In the genomic region with DNA sequence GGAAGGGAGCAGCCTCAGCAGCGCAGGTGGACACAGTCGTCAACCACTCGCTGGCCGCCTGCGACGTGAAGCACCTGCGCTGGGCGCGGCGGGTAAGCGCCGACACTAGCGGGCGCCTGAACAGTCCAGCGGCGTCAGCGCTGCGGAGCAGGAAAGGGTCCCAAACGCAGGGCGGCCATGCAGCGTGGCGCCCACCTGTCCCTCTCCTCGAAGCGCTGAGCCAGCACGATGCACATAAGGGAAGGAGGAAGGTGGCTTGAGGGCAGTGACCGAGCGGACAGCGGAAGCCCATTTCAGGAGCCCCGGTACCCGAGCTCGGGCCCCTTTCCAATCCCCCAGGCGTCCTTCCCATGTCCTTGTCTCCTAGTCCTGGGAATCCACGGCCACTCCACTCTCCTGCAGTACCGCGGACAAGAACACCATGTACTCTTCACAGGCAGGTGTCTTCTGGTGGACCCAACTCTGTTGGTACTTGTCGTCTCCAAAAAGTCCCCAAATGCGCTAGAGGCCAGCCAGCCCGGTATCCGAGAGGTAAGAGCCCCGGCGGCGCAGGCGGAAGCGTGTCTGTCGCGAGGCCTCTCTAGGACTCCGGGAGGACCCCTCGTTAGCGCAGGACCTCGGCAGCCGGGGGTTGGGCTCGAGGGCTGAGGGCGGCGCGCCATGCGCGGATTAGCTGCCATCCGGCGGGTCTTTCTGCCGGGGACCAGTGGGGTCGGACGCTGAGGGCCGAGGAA, we compare ENCODE assay signal across 8 cellular contexts. TPM values are rescaled to one million over a fixed set of nuclear protein-coding genes. Genes with fewer than 3 reads are reported as not detected.
DNase-seq lines count a peak whose midpoint lies in the region; ATAC-seq and TF ChIP-seq lines count a peak whose summit lies in the region.

No MANE protein-coding gene starts in this region.

- H3K4me3 Mint-ChIP-seq in natural killer cell treated with Interleukin-12 subunit alpha and Interleukin-12 subunit beta and Interleukin-15 and Interleukin-18, amount 100 ng/mL, for 72 hours: peak overlapping the region; percentile 74
- peak overlapping the region; percentile 95 for H3K4me3 Mint-ChIP-seq in type B pancreatic cell

- no peak overlapping the region for H3K9ac ChIP-seq in BLaER1

- peaks cover 8 to 16% of the 10 kb centered on the region in 2 donors for H3K27me3 Mint-ChIP-seq in natural killer cell treated with Interleukin-12 subunit alpha and Interleukin-12 subunit beta and Interleukin-15 and Interleukin-18, amount 100 ng/mL, for 72 hours
- H3K27me3 Mint-ChIP-seq in type B pancreatic cell: peaks cover 27% of the 10 kb centered on the region

- peak; percentile 78 to 89 for ATAC-seq in natural killer cell treated with Interleukin-12 subunit alpha and Interleukin-12 subunit beta and Interleukin-15 and Interleukin-18, amount 100 ng/mL, for 72 hours
- ATAC-seq in HG03045 (IDR thresholded peaks at IDR 0.05; ENCODE audit: unreplicated experiment) (no peak), GM19467 (IDR thresholded peaks at IDR 0.05; ENCODE audit: unreplicated experiment) (no peak), HG03378 (IDR thresholded peaks at IDR 0.05; ENCODE audit: unreplicated experiment) (no peak)

- peak; percentile 6 for DNase-seq in NCI-H524 treated with DMSO at 0.1 percent for 48 hours (lab: John Stamatoyannopoulos, UW)
- no peak for DNase-seq in effector memory CD4-positive, alpha-beta T cell
- DNase-seq in natural killer cell treated with Interleukin-12 subunit alpha and Interleukin-12 subunit beta and Interleukin-15 and Interleukin-18, amount 100 ng/mL, for 72 hours (ENCODE audit: low spot score): peak; percentile 71
- peak; percentile 83 for DNase-seq in type B pancreatic cell (ENCODE audit: extremely low spot score, unreplicated experiment)

- H3K36me3 Mint-ChIP-seq in natural killer cell treated with Interleukin-12 subunit alpha and Interleukin-12 subunit beta and Interleukin-15 and Interleukin-18, amount 100 ng/mL, for 72 hours: peaks cover 42% of the 10 kb centered on the region
- peaks cover 7% of the 10 kb centered on the region for H3K36me3 Mint-ChIP-seq in type B pancreatic cell

- H3K36me3 ChIP-seq in BLaER1: peaks cover 45% of the 10 kb centered on the region
- H3K36me3 ChIP-seq in effector memory CD4-positive, alpha-beta T cell (ENCODE audit: control insufficient read depth, insufficient read depth, low read length): peaks cover 5% of the 10 kb centered on the region

- H3K27ac ChIP-seq in BLaER1: no peak overlapping the region
- no peak overlapping the region for H3K27ac ChIP-seq in effector memory CD4-positive, alpha-beta T cell (ENCODE audit: insufficient read depth, low read length, poor library complexity, severe bottlenecking)

- H3K4me2 ChIP-seq in BLaER1: no peak overlapping the region

- TF ChIP-seq CTCF in type B pancreatic cell (conservative IDR thresholded peaks at IDR 0.05): no peak

- peaks cover 0 to 9% of the 10 kb centered on the region in 2 donors for H3K4me1 Mint-ChIP-seq in natural killer cell treated with Interleukin-12 subunit alpha and Interleukin-12 subunit beta and Interleukin-15 and Interleukin-18, amount 100 ng/mL, for 72 hours (ENCODE audit: low read depth in 2 of 2)
- no peaks in the 10 kb centered on the region for H3K4me1 Mint-ChIP-seq in type B pancreatic cell (ENCODE audit: unreplicated experiment)

- peak overlapping the region in 1 of 2 donors; percentile 27 for H3K27ac Mint-ChIP-seq in natural killer cell treated with Interleukin-12 subunit alpha and Interleukin-12 subunit beta and Interleukin-15 and Interleukin-18, amount 100 ng/mL, for 72 hours
- H3K27ac Mint-ChIP-seq in type B pancreatic cell: peak overlapping the region; percentile 78

- peaks cover 73% of the 10 kb centered on the region for H3K9me3 ChIP-seq in BLaER1
- peaks cover 51% of the 10 kb centered on the region for H3K9me3 ChIP-seq in effector memory CD4-positive, alpha-beta T cell (ENCODE audit: control insufficient read depth, low read length)

- peak overlapping the region; percentile 31; the same call in 1 of the 2 replicates for H3K4me3 ChIP-seq in BLaER1
- peak overlapping the region; percentile 40 for H3K4me3 ChIP-seq in effector memory CD4-positive, alpha-beta T cell (ENCODE audit: insufficient read depth, low read depth, low read length, poor library complexity, severe bottlenecking)

- H3K4me1 ChIP-seq in BLaER1: 0 out of 2 replicates have a peak, but pooled peaks cover 7% of the 10 kb centered on the region
- no peaks in the 10 kb centered on the region for H3K4me1 ChIP-seq in effector memory CD4-positive, alpha-beta T cell (ENCODE audit: control insufficient read depth, insufficient read depth, low read length, poor library complexity, severe bottlenecking)

- H3K27me3 ChIP-seq in BLaER1: no peaks in the 10 kb centered on the region
- peaks cover 5% of the 10 kb centered on the region for H3K27me3 ChIP-seq in effector memory CD4-positive, alpha-beta T cell (replicated peaks; ENCODE audit: control insufficient read depth, insufficient read depth, low read length, poor library complexity, severe bottlenecking)

- peaks cover 17% of the 10 kb centered on the region for H3K9me3 Mint-ChIP-seq in natural killer cell treated with Interleukin-12 subunit alpha and Interleukin-12 subunit beta and Interleukin-15 and Interleukin-18, amount 100 ng/mL, for 72 hours
- H3K9me3 Mint-ChIP-seq in type B pancreatic cell: peaks cover 16% of the 10 kb centered on the region

- H4K20me1 ChIP-seq in BLaER1: no peaks in the 10 kb centered on the region

RNA-seq across cellular contexts. Expression of gene ZNF232, which starts 14.4 kb away (rescaled TPM):
- 10 to 100 TPM; 14.0 to 15.1 TPM for total RNA-seq in natural killer cell treated with Interleukin-12 subunit alpha and Interleukin-12 subunit beta and Interleukin-15 and Interleukin-18, amount 100 ng/mL, for 72 hours
- total RNA-seq in type B pancreatic cell (ENCODE audit: low replicate concordance): 16.2 and 25.8 TPM in 2 replicates

RNA-seq across cellular contexts. Expression of gene USP6, which starts 18.6 kb away (rescaled TPM):
- under 1 TPM; 0.06 to 0.21 TPM for total RNA-seq in natural killer cell treated with Interleukin-12 subunit alpha and Interleukin-12 subunit beta and Interleukin-15 and Interleukin-18, amount 100 ng/mL, for 72 hours
- total RNA-seq in type B pancreatic cell (ENCODE audit: low replicate concordance): 0.07 and 0.22 TPM in 2 replicates

RNA-seq across cellular contexts. Expression of gene ZFP3, which starts 19.0 kb away (rescaled TPM):
- 1 to 10 TPM; 2.0 to 4.9 TPM for total RNA-seq in natural killer cell treated with Interleukin-12 subunit alpha and Interleukin-12 subunit beta and Interleukin-15 and Interleukin-18, amount 100 ng/mL, for 72 hours
- total RNA-seq in type B pancreatic cell (ENCODE audit: low replicate concordance): 0.53 and 2.3 TPM in 2 replicates

Comparison
In these comparisons a context has a peak if more than half of its experiments do, and no peak if none do; other contexts are left out.
1. DNase-seq: peak in NCI-H524 treated with DMSO at 0.1 percent for 48 hours (single experiment), natural killer cell treated with Interleukin-12 subunit alpha and Interleukin-12 subunit beta and Interleukin-15 and Interleukin-18, amount 100 ng/mL, for 72 hours (single experiment) and type B pancreatic cell (single experiment); none in effector memory CD4-positive, alpha-beta T cell (0 of 3).
2. ATAC-seq: peak in natural killer cell treated with Interleukin-12 subunit alpha and Interleukin-12 subunit beta and Interleukin-15 and Interleukin-18, amount 100 ng/mL, for 72 hours (2 of 2); none in HG03045 (single experiment), GM19467 (single experiment) and HG03378 (single experiment).